Comparison of ENCODE assay signal across 8 cellular contexts in the genomic region with DNA sequence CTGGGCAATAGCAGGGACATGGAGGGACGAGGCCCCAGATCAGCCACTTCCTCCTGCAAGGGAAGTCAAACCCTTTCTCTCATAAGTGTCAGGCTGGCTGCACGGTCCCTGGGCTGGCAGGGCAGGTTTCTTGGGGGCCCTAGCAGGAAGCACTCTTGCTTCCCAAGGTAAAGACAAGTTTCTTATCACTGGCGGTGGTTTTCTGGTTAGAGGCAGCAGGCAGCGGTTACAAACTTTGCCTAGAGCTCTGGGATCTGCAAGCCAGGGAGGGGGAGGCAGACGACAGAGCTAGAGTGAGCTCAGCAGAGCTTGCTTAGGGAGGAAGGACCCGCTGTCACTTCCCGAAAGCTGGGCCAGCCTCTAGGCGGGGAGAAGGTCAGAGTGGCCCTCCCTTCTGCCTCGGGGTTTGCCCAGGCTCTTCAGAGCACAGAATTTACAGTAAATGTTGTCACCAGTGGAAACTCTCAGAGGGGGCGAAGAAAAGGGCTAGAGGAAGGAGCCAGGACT. TPM values are rescaled to one million over a fixed set of nuclear protein-coding genes. Genes with fewer than 3 reads are reported as not detected.
DNase-seq lines count a peak whose midpoint lies in the region; ATAC-seq and TF ChIP-seq lines count a peak whose summit lies in the region.

No MANE protein-coding gene starts in this region.

- TF ChIP-seq CTCF in activated B cell treated with CpG ODN at 0.5 μM for 24 hours (IDR thresholded peaks at IDR 0.05), result no peak
- TF ChIP-seq CTCF in choroid plexus epithelial cell (conservative IDR thresholded peaks at IDR 0.05; ENCODE audit: low read depth, low read length), result no peak
- TF ChIP-seq CTCF in natural killer cell (IDR thresholded peaks at IDR 0.05), result no peak
- TF ChIP-seq CTCF in suprapubic skin (IDR thresholded peaks at IDR 0.05), result no peak

- no peak for TF ChIP-seq EP300 in suprapubic skin (IDR thresholded peaks at IDR 0.05)

- POLR2A ChIA-PET in activated B cell treated with CpG ODN at 0.5 μM for 24 hours (lab: Charles Lee), result interaction anchor here (0.9 to 14.0 kb wide), 20 partner anchors 9 to 416 kb away, joined by 3 to 356 read pairs (median 6); partner anchors contain the start of genes BATF, ERG28, FLVCR2 and NEK9

- CTCF ChIA-PET in activated B cell treated with CpG ODN at 0.5 μM for 24 hours (lab: Charles Lee), result interaction anchor here (0.6 to 2.8 kb wide), 10 partner anchors 14 to 246 kb away, joined by 3 to 19 read pairs (median 4); partner anchors contain the start of genes BATF and FLVCR2

- H3K27ac Mint-ChIP-seq in activated B cell treated with CpG ODN at 0.5 μM for 24 hours (peak overlapping the region; percentile 99), natural killer cell (peak overlapping the region; percentile 94 to 98)

- H3K27ac ChIP-seq in suprapubic skin, result peak overlapping the region; percentile 82

- WGBS in suprapubic skin, result 34% methylated on average over 9 of the region's 10 CpGs

- no peaks in the 10 kb centered on the region for H3K27me3 Mint-ChIP-seq in activated B cell treated with CpG ODN at 0.5 μM for 24 hours
- H3K27me3 Mint-ChIP-seq in natural killer cell (ENCODE audit: low read depth in 2 of 2), result no peaks in the 10 kb centered on the region

- H3K9me3 ChIP-seq in suprapubic skin, result no peaks in the 10 kb centered on the region

- DNase-seq in activated B cell treated with CpG ODN at 0.5 μM for 24 hours (peak; percentile 65), choroid plexus epithelial cell (ENCODE audit: low read depth) (peak; percentile 72), natural killer cell (peak; percentile 61), suprapubic skin (ENCODE audit: low spot score in 2 of 2) (peak; percentile 84 to 88), NCI-H2196 treated with DMSO at 0.1 percent for 48 hours (lab: John Stamatoyannopoulos, UW; ENCODE audit: unreplicated experiment) (no peak), SK-N-DZ (ENCODE audit: low spot score) (no peak)

- no peaks in the 10 kb centered on the region for H3K36me3 ChIP-seq in suprapubic skin

- H3K4me3 Mint-ChIP-seq in activated B cell treated with CpG ODN at 0.5 μM for 24 hours, result peak overlapping the region; percentile 74
- H3K4me3 Mint-ChIP-seq in natural killer cell, result peak overlapping the region; percentile 80

- intact Hi-C loops in activated B cell treated with CpG ODN at 0.5 μM for 24 hours (cut with micrococcal nuclease) (loop anchor here (1.0 to 10.0 kb wide), 8 partner anchors 19 to 1492 kb away; partner anchors contain the start of genes BATF and TTLL5), natural killer cell (cut with micrococcal nuclease) (loop anchor here (2.0 kb wide), 1 partner anchor 20 kb away; the partner anchor contains the start of gene BATF)

- H3K9me3 Mint-ChIP-seq in activated B cell treated with CpG ODN at 0.5 μM for 24 hours (no peaks in the 10 kb centered on the region), natural killer cell (no peaks in the 10 kb centered on the region)

- no peak for TF ChIP-seq POLR2A in suprapubic skin (IDR thresholded peaks at IDR 0.05)

- peaks cover 57% of the 10 kb centered on the region for H3K36me3 Mint-ChIP-seq in activated B cell treated with CpG ODN at 0.5 μM for 24 hours (ENCODE audit: low read depth)
- H3K36me3 Mint-ChIP-seq in natural killer cell, result no peaks in the 10 kb centered on the region

- peaks cover 17% of the 10 kb centered on the region for H3K4me1 ChIP-seq in suprapubic skin

- no peaks in the 10 kb centered on the region for H3K27me3 ChIP-seq in suprapubic skin

- H3K4me3 ChIP-seq in choroid plexus epithelial cell (ENCODE audit: low read depth, low read length) (no peak overlapping the region), suprapubic skin (no peak overlapping the region)

- peak; percentile 46 for ATAC-seq in GM18868 (IDR thresholded peaks at IDR 0.05; ENCODE audit: unreplicated experiment)
- ATAC-seq in HG03108 (IDR thresholded peaks at IDR 0.05; ENCODE audit: unreplicated experiment), result peak; percentile 39
- ATAC-seq in activated B cell treated with CpG ODN at 0.5 μM for 24 hours (ENCODE audit: low read depth), result peak; percentile 80
- ATAC-seq in natural killer cell, result peak; percentile 95 to 96 (median 95)

- H3K4me1 Mint-ChIP-seq in activated B cell treated with CpG ODN at 0.5 μM for 24 hours (peaks cover 78% of the 10 kb centered on the region), natural killer cell (peaks cover 23 to 46% of the 10 kb centered on the region in 2 donors)

RNA-seq across cellular contexts. Expression of gene BATF, which starts 20.4 kb away (rescaled TPM):
- total RNA-seq in activated B cell treated with CpG ODN at 0.5 μM for 24 hours (160 and 171 TPM in 2 replicates), natural killer cell (10 to 100 TPM; 12.6 to 32.5 (median 21.4) TPM), suprapubic skin (1 to 10 TPM in 3 of 4 donors, not detected in 1; 1.1 to 4.2 (median 1.1) TPM)
- polyA plus RNA-seq in SK-N-DZ (2014; cell fraction: cytosol; rRNA removed), result not detected in 2 replicates
- polyA plus RNA-seq in SK-N-DZ (2014; cell fraction: nucleus; rRNA removed), result not detected in 2 replicates

RNA-seq across cellular contexts. Expression of gene FLVCR2, which starts 35.8 kb away (rescaled TPM):
- total RNA-seq in activated B cell treated with CpG ODN at 0.5 μM for 24 hours (11.7 and 12.5 TPM in 2 replicates), natural killer cell (1 to 10 TPM; 1.4 to 4.8 (median 2.1) TPM), suprapubic skin (10 to 100 TPM in 3 of 4 donors, 1 to 10 TPM in 1; 9.0 to 23.4 (median 17.4) TPM)
- polyA plus RNA-seq in SK-N-DZ (2014; cell fraction: cytosol; rRNA removed), result not detected in 2 replicates
- polyA plus RNA-seq in SK-N-DZ (2014; cell fraction: nucleus; rRNA removed), result not detected in 2 replicates

Comparison
In these comparisons a context has a peak if more than half of its experiments do, and no peak if none do; other contexts are left out.
1. ATAC-seq: peak in every context shown above with its lines; median percentile 95 in natural killer cell; 80 in activated B cell treated with CpG ODN at 0.5 μM for 24 hours; 46 in GM18868; 39 in HG03108.
2. DNase-seq: peak in activated B cell treated with CpG ODN at 0.5 μM for 24 hours (single experiment), choroid plexus epithelial cell (single experiment), natural killer cell (single experiment) and suprapubic skin (2 of 2); none in NCI-H2196 treated with DMSO at 0.1 percent for 48 hours (single experiment) and SK-N-DZ (single experiment).